16 cellular contexts compared by ENCODE assay signal in genomic region chr12:109579639-109580038, GRCh38. TPM values are rescaled to one million over a fixed set of nuclear protein-coding genes. Genes with fewer than 3 reads are reported as not detected.
DNase-seq lines count a peak whose midpoint lies in the region; ATAC-seq and TF ChIP-seq lines count a peak whose summit lies in the region.
"Had no signal": no experiment of that assay in that cellular context is flagged by ENCODE, and none has a peak within 500 bp of the region (broad histone marks: within the 10 kb centered on the region; RNA-seq: fewer than 3 reads in every experiment).

No MANE protein-coding gene starts in this region.

- H3K4me1 ChIP-seq in cardiac muscle cell (ENCODE audit: low read depth) (peaks cover 3% of the 10 kb centered on the region), osteoblast (ENCODE audit: insufficient read depth, low read length) (no peaks in the 10 kb centered on the region)
- H3K4me1 ChIP-seq: Caco-2 had no signal

- H3K36me3 ChIP-seq in cardiac muscle cell: peaks cover 60% of the 10 kb centered on the region
- H3K36me3 ChIP-seq in osteoblast (ENCODE audit: insufficient read depth, low read length): peaks cover 38% of the 10 kb centered on the region

- peak overlapping the region; percentile 23 for H3K27ac ChIP-seq in cardiac muscle cell
- H3K27ac ChIP-seq in osteoblast (ENCODE audit: low read depth, low read length): no peak overlapping the region
- H3K27ac ChIP-seq: 22Rv1, A549, C4-2B had no signal

- DNase-seq in cardiac muscle cell (ENCODE audit: low read depth in 1 of 2, low spot score in 1 of 2) (no peak), Right ventricle myocardium superior (no peak), left lobe of liver (ENCODE audit: low spot score) (peak; percentile 59), osteoblast (ENCODE audit: insufficient read length, low spot score, missing footprints) (peak; percentile 34), NCI-H2171 treated with DMSO at 0.1 percent for 48 hours (lab: John Stamatoyannopoulos, UW) (no peak), OCI-M1 (lab: John Stamatoyannopoulos, UW) (no peak), T-helper 2 cell (no peak)
- DNase-seq: AML-193; Caco-2; CD4-positive, alpha-beta T cell; HCEC 1CT; HFFc6 had no signal

- H4K20me1 ChIP-seq in osteoblast (ENCODE audit: insufficient read depth, low read length): no peaks in the 10 kb centered on the region

- peaks cover under 1% of the 10 kb centered on the region for H3K79me2 ChIP-seq in osteoblast (ENCODE audit: insufficient read depth, low read length)

- no peaks in the 10 kb centered on the region for H3K9me3 ChIP-seq in cardiac muscle cell (ENCODE audit: low read depth)
- H3K9me3 ChIP-seq in osteoblast (ENCODE audit: low read depth, low read length): no peaks in the 10 kb centered on the region
- H3K9me3 ChIP-seq: A549, Caco-2 had no signal

- no peak overlapping the region for H2AFZ ChIP-seq in osteoblast (ENCODE audit: low read length)
- H2AFZ ChIP-seq: GM23338 had no signal

- intact Hi-C loops in Right ventricle myocardium superior (cut with DNase I): no loop called here

- ATAC-seq in Right ventricle myocardium superior (ENCODE audit: poor library complexity): no peak
- ATAC-seq in left lobe of liver: peak; percentile 45
- ATAC-seq: A549, GM23338 had no signal

- H3K4me3 ChIP-seq in cardiac muscle cell (no peak overlapping the region), osteoblast (ENCODE audit: insufficient read depth, low read length) (no peak overlapping the region)
- H3K4me3 ChIP-seq: A549, GM23338 had no signal

- no peak overlapping the region for H3K4me2 ChIP-seq in osteoblast (ENCODE audit: insufficient read depth, low read length)
- H3K4me2 ChIP-seq: A549, GM23338 had no signal

- H3K27me3 ChIP-seq in cardiac muscle cell: no peaks in the 10 kb centered on the region
- no peaks in the 10 kb centered on the region for H3K27me3 ChIP-seq in osteoblast (ENCODE audit: insufficient read depth, low read length)

- no peak for TF ChIP-seq CTCF in cardiac muscle cell (IDR thresholded peaks at IDR 0.05; ENCODE audit: low read depth, low read length)
- no peak for TF ChIP-seq CTCF in osteoblast (IDR thresholded peaks at IDR 0.05; ENCODE audit: extremely low read depth, low read depth, low read length)

RNA-seq across cellular contexts. Expression of gene MVK, which starts 6.0 kb away (rescaled TPM):
- total RNA-seq in cardiac muscle cell: 56.1 and 83.3 TPM in 2 replicates
- polyA plus RNA-seq in cardiac muscle cell: 22.6 and 29.0 TPM in 2 replicates
- 9.4 TPM for total RNA-seq in Right ventricle myocardium superior
- total RNA-seq in left lobe of liver: 16.5 TPM
- 31.1 and 31.2 TPM in 2 replicates for total RNA-seq in osteoblast

RNA-seq across cellular contexts. Expression of gene MMAB, which starts 6.3 kb away (rescaled TPM):
- 89.4 and 133 TPM in 2 replicates for total RNA-seq in cardiac muscle cell
- polyA plus RNA-seq in cardiac muscle cell: 130 and 174 TPM in 2 replicates
- total RNA-seq in Right ventricle myocardium superior: 68.1 TPM
- 41.1 TPM for total RNA-seq in left lobe of liver
- total RNA-seq in osteoblast: 34.4 and 35.7 TPM in 2 replicates

Comparison
In these comparisons a context has a peak if more than half of its experiments do, and no peak if none do; other contexts are left out.
1. DNase-seq: peak in left lobe of liver (single experiment) and osteoblast (single experiment); none in cardiac muscle cell (0 of 2), Right ventricle myocardium superior (single experiment), NCI-H2171 treated with DMSO at 0.1 percent for 48 hours (single experiment), OCI-M1 (single experiment) and T-helper 2 cell (0 of 5).